In the genomic region with DNA sequence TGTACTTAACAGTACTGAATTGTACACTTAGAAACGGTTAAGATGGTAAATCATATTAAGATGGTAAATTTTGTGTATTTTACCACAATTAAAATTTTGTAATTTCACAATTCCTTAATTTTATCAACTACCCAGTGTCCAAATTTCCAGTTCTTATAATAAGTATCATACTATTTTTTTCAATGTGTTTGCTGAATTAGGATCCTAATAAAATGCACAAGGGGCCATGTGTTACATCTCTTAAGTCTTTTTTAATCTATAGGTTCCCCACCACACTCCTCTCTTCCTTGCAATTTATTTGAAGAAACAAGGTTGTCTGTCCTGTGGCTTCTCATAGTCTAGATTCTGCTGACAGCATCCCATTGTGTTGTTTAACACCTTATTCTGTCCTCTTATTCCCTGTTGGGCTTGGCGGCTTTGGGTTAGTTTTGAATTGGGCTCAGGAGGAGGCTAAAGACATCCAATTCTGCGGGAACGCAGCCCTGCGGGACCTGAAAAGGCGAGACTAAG, we compare ENCODE assay signal across 8 cellular contexts. TPM values are rescaled to one million over a fixed set of nuclear protein-coding genes. Genes with fewer than 3 reads are reported as not detected.
DNase-seq lines count a peak whose midpoint lies in the region; ATAC-seq, FAIRE-seq and TF ChIP-seq lines count a peak whose summit lies in the region.

No MANE protein-coding gene starts in this region.

- H3K36me3 ChIP-seq in DOHH2 (ENCODE audit: control insufficient read depth, low read length) (peaks cover 9% of the 10 kb centered on the region; the same call in 1 of the 2 replicates), H7 (replicated peaks; ENCODE audit: control insufficient read depth, insufficient read depth, low read length) (no peaks in the 10 kb centered on the region; the same call in 1 of the 2 replicates), SJSA1 (no peaks in the 10 kb centered on the region)

- no peaks in the 10 kb centered on the region for H3F3A ChIP-seq in DOHH2 (ENCODE audit: control insufficient read depth, insufficient read depth)

- H3K79me2 ChIP-seq in DOHH2 (ENCODE audit: control insufficient read depth, low read length), result peaks cover 48% of the 10 kb centered on the region

- peaks cover 7% of the 10 kb centered on the region for H3K36me3 Mint-ChIP-seq in stimulated activated memory B cell treated with anti-CD40 and anti-IgM and Interleukin-4, amounts not matched to agents 10 μg/mL and 1 μg/mL and 100 μg/mL, for 72 hours

- no peaks in the 10 kb centered on the region for H3K27me3 Mint-ChIP-seq in stimulated activated memory B cell treated with anti-CD40 and anti-IgM and Interleukin-4, amounts not matched to agents 10 μg/mL and 1 μg/mL and 100 μg/mL, for 72 hours

- no peaks in the 10 kb centered on the region for H3K9me3 Mint-ChIP-seq in stimulated activated memory B cell treated with anti-CD40 and anti-IgM and Interleukin-4, amounts not matched to agents 10 μg/mL and 1 μg/mL and 100 μg/mL, for 72 hours

- H3K27ac ChIP-seq in DOHH2 (ENCODE audit: low read depth, low read length) (peak overlapping the region; percentile 60), SJSA1 (peak overlapping the region; percentile 96), foreskin keratinocyte (peak overlapping the region; percentile 97)

- peak overlapping the region; percentile 97 for H3K4me3 Mint-ChIP-seq in stimulated activated memory B cell treated with anti-CD40 and anti-IgM and Interleukin-4, amounts not matched to agents 10 μg/mL and 1 μg/mL and 100 μg/mL, for 72 hours

- peaks cover 12% of the 10 kb centered on the region for H3K4me1 Mint-ChIP-seq in stimulated activated memory B cell treated with anti-CD40 and anti-IgM and Interleukin-4, amounts not matched to agents 10 μg/mL and 1 μg/mL and 100 μg/mL, for 72 hours

- H3K4me3 ChIP-seq in DOHH2 (ENCODE audit: low read length), result peak overlapping the region; percentile 91
- peak overlapping the region; percentile 96 for H3K4me3 ChIP-seq in H7 (ENCODE audit: insufficient read depth, low read depth, low read length)
- peak overlapping the region; percentile 72 for H3K4me3 ChIP-seq in SJSA1

- TF ChIP-seq CTCF in DOHH2 (IDR thresholded peaks at IDR 0.05; ENCODE audit: low read depth, low read length, poor library complexity, severe bottlenecking) (no peak), foreskin keratinocyte (conservative IDR thresholded peaks at IDR 0.05) (no peak)

- ATAC-seq in foreskin keratinocyte, result no peak
- ATAC-seq in stimulated activated memory B cell treated with anti-CD40 and anti-IgM and Interleukin-4, amounts not matched to agents 10 μg/mL and 1 μg/mL and 100 μg/mL, for 72 hours, result no peak

- H3K9me3 ChIP-seq in DOHH2 (ENCODE audit: control insufficient read depth, insufficient read depth, low read length) (no peaks in the 10 kb centered on the region), SJSA1 (replicated peaks) (no peaks in the 10 kb centered on the region)

- H3K27me3 ChIP-seq in DOHH2 (ENCODE audit: control insufficient read depth, low read length) (no peaks in the 10 kb centered on the region), H7 (ENCODE audit: control insufficient read depth, insufficient read depth, low read length) (no peaks in the 10 kb centered on the region), SJSA1 (replicated peaks) (no peaks in the 10 kb centered on the region), foreskin keratinocyte (no peaks in the 10 kb centered on the region)

- no peaks in the 10 kb centered on the region for H3K9me2 ChIP-seq in DOHH2 (replicated peaks; ENCODE audit: control insufficient read depth, low read length)

- H4K20me1 ChIP-seq in DOHH2 (ENCODE audit: control insufficient read depth, insufficient read depth, low read depth, low read length), result peaks cover 5% of the 10 kb centered on the region; the same call in 1 of the 2 replicates

- DNase-seq in H7 (no peak), SJSA1 (ENCODE audit: low read depth in 1 of 2, low spot score in 2 of 2) (no peak), foreskin keratinocyte (no peak), HTR-8/SVneo (ENCODE audit: insufficient read length, low spot score) (no peak)
- DNase-seq in stimulated activated CD4-positive, alpha-beta T cell treated with anti-CD3 and anti-CD28 coated beads, Interleukin-1b, Interleukin-23, amount 100 ng/mL, for 48 hours, result no peak
- no peak for DNase-seq in stimulated activated CD4-positive, alpha-beta T cell treated with anti-CD3 and anti-CD28 coated beads, Interleukin-4, amount 100 ng/mL, for 4 hours

- H3K4me1 ChIP-seq in DOHH2 (ENCODE audit: control insufficient read depth, low read length), result peaks cover 8% of the 10 kb centered on the region
- peaks cover 12% of the 10 kb centered on the region for H3K4me1 ChIP-seq in SJSA1 (replicated peaks)
- peaks cover 6% of the 10 kb centered on the region for H3K4me1 ChIP-seq in foreskin keratinocyte

- peak overlapping the region; percentile 91 for H3K4me2 ChIP-seq in DOHH2 (ENCODE audit: low read length)

- no peak for FAIRE-seq in HTR-8/SVneo (lab: Jason Lieb, UNC)

- peak overlapping the region; percentile 97 for H3K27ac Mint-ChIP-seq in stimulated activated memory B cell treated with anti-CD40 and anti-IgM and Interleukin-4, amounts not matched to agents 10 μg/mL and 1 μg/mL and 100 μg/mL, for 72 hours

RNA-seq across cellular contexts. Expression of a gene that starts 0.5 kb away (rescaled TPM):
- 21.7 and 28.5 TPM in 2 replicates for total RNA-seq in H7 (2014; rRNA removed; shearing (Covaris generic))
- 26.0 and 34.6 TPM in 2 replicates for total RNA-seq in SJSA1 (2014; rRNA removed; shearing (Covaris generic))
- 19.3 and 20.1 TPM in 2 replicates for total RNA-seq in foreskin keratinocyte
- polyA plus RNA-seq in foreskin keratinocyte, result 9.6 and 10.5 TPM in 2 replicates

RNA-seq across cellular contexts. Expression of a gene that starts 6.4 kb away (rescaled TPM):
- 53.8 and 67.8 TPM in 2 replicates for total RNA-seq in H7 (2014; rRNA removed; shearing (Covaris generic))
- total RNA-seq in SJSA1 (2014; rRNA removed; shearing (Covaris generic)), result 4.6 and 8.4 TPM in 2 replicates
- total RNA-seq in foreskin keratinocyte, result 11.6 and 13.2 TPM in 2 replicates
- 6.7 and 7.0 TPM in 2 replicates for polyA plus RNA-seq in foreskin keratinocyte
